Comparison of ENCODE assay signal across 26 cellular contexts in genomic region chrX:6813836-6814370, GRCh38.
DNase-seq lines count a peak whose midpoint lies in the region; ATAC-seq, FAIRE-seq and TF ChIP-seq lines count a peak whose summit lies in the region.
"Had no signal": no experiment of that assay in that cellular context is flagged by ENCODE, and none has a peak within 500 bp of the region (broad histone marks: within the 10 kb centered on the region; RNA-seq: fewer than 3 reads in every experiment).

No MANE protein-coding gene starts in this region.

- RAD21 ChIA-PET in GM12878 (lab: Charles Lee; ENCODE audit: unreplicated experiment), result interaction anchor here (1.2 kb wide), 1 partner anchor 159 kb away, joined by 3 read pairs; no protein-coding TSS in a partner anchor

- in situ Hi-C loops in GM12878 (cut with MboI), result no loop called here

- DNase-seq in GM12891 (ENCODE audit: insufficient read length, low spot score), result no peak
- DNase-seq in Karpas-422, result peak; percentile 54
- DNase-seq in GM12878 (ENCODE audit: low read depth, low spot score), result no peak
- DNase-seq in neural crest cell (ENCODE audit: low read depth, low spot score), result peak; percentile 11
- no peak for DNase-seq in stimulated activated CD8-positive, alpha-beta memory T cell treated with anti-CD3 and anti-CD28 coated beads, Interleukin-4, amount 100 ng/mL, for 48 hours
- DNase-seq in central memory CD4-positive, alpha-beta T cell, result no peak
- DNase-seq: activated CD4-positive, alpha-beta T cell treated with anti-CD3 and anti-CD28 coated beads, Interleukin-2, amount 10 ng/mL, durations not matched to agents 7 days and 5 days; dermis blood vessel endothelial cell; naive B cell; NCI-H1694 treated with DMSO at 0.1 percent for 48 hours; NCI-H2171; NCI-H524; pancreas; right cardiac atrium; SIG-M5; stimulated activated CD4-positive, alpha-beta T cell treated with anti-CD3 and anti-CD28 coated beads, Interleukin-4, amount 100 ng/mL, for 1 hour; stimulated activated naive B cell treated with anti-CD40 and anti-IgM and Interleukin-4, amounts not matched to agents 10 μg/mL and 1 μg/mL and 100 μg/mL, for 72 hours; T-helper 1 cell had no signal

- BruUV-seq in GM12878 (replicated peaks; lab: Mats Ljungman, UMichigan), result no TSS peak

- H3K27me3 Mint-ChIP-seq in neural crest cell (ENCODE audit: low read depth), result no peaks in the 10 kb centered on the region
- H3K27me3 Mint-ChIP-seq: activated CD4-positive, alpha-beta T cell treated with anti-CD3 and anti-CD28 coated beads, Interleukin-2, amount 10 ng/mL, durations not matched to agents 7 days and 5 days; activated naive CD8-positive, alpha-beta T cell; central memory CD8-positive, alpha-beta T cell; naive B cell; stimulated activated naive B cell treated with anti-CD40 and anti-IgM and Interleukin-4, amounts not matched to agents 10 μg/mL and 1 μg/mL and 100 μg/mL, for 72 hours had no signal

- H3K79me2 ChIP-seq in Karpas-422 (ENCODE audit: low read length) (no peaks in the 10 kb centered on the region), GM12878 (ENCODE audit: control insufficient read depth, insufficient read depth, low read length) (no peaks in the 10 kb centered on the region)

- H3K9me3 ChIP-seq in Karpas-422 (ENCODE audit: low read length), result no peaks in the 10 kb centered on the region
- H3K9me3 ChIP-seq in GM12878 (replicated peaks; ENCODE audit: control insufficient read depth, insufficient read depth, low read length), result no peaks in the 10 kb centered on the region
- H3K9me3 ChIP-seq: ascending aorta, pancreas, vagina had no signal

- H3K9ac ChIP-seq in Karpas-422 (ENCODE audit: low read length) (no peak overlapping the region), GM12878 (ENCODE audit: control insufficient read depth, insufficient read depth, low read length) (no peak overlapping the region)

- H3K27ac ChIP-seq in Karpas-422 (ENCODE audit: low read length), result no peak overlapping the region
- H3K27ac ChIP-seq in GM12878 (ENCODE audit: control insufficient read depth, insufficient read depth), result no peak overlapping the region
- H3K27ac ChIP-seq: ascending aorta, pancreas, vagina had no signal

- SMC1A ChIA-PET in GM12878 (lab: Charles Lee; ENCODE audit: uncharacterized antibody, unreplicated experiment), result interaction anchor here (0.6 kb wide), 1 partner anchor 16 kb away, joined by 4 read pairs; no protein-coding TSS in a partner anchor

- H4K20me1 ChIP-seq in Karpas-422 (ENCODE audit: insufficient read depth, low read depth, low read length), result no peaks in the 10 kb centered on the region
- H4K20me1 ChIP-seq in GM12878 (ENCODE audit: control insufficient read depth, insufficient read depth), result no peaks in the 10 kb centered on the region

- FAIRE-seq in GM12891 (lab: Jason Lieb, UNC), result no peak
- FAIRE-seq in GM12878 (lab: Jason Lieb, UNC), result no peak
- FAIRE-seq: D721Med, K562, pancreas had no signal

- TF ChIP-seq RAD21 in GM12878 (IDR thresholded peaks at IDR 0.05; ENCODE audit: insufficient read depth, low read depth, low read length), result no peak

- H3K4me1 Mint-ChIP-seq in neural crest cell, result no peaks in the 10 kb centered on the region
- H3K4me1 Mint-ChIP-seq: activated CD4-positive, alpha-beta T cell treated with anti-CD3 and anti-CD28 coated beads, Interleukin-2, amount 10 ng/mL, durations not matched to agents 7 days and 5 days; central memory CD8-positive, alpha-beta T cell; stimulated activated naive B cell treated with anti-CD40 and anti-IgM and Interleukin-4, amounts not matched to agents 10 μg/mL and 1 μg/mL and 100 μg/mL, for 72 hours had no signal

- H3K4me3 Mint-ChIP-seq in neural crest cell, result no peak overlapping the region
- H3K4me3 Mint-ChIP-seq: activated CD4-positive, alpha-beta T cell treated with anti-CD3 and anti-CD28 coated beads, Interleukin-2, amount 10 ng/mL, durations not matched to agents 7 days and 5 days; activated naive CD8-positive, alpha-beta T cell; central memory CD8-positive, alpha-beta T cell; naive B cell; stimulated activated naive B cell treated with anti-CD40 and anti-IgM and Interleukin-4, amounts not matched to agents 10 μg/mL and 1 μg/mL and 100 μg/mL, for 72 hours had no signal

- no peak overlapping the region for H3K4me3 ChIP-seq in Karpas-422 (ENCODE audit: low read length)
- H3K4me3 ChIP-seq in GM12878, result no peak overlapping the region
- H3K4me3 ChIP-seq: ascending aorta, K562, pancreas, vagina had no signal

- TF ChIP-seq CTCF in GM12878 (IDR thresholded peaks at IDR 0.05 in 2 of 3, conservative IDR thresholded peaks at IDR 0.05 in 1 of 3; ENCODE audit: control insufficient read depth in 2 of 3, extremely low read depth in 1 of 3, insufficient read depth in 1 of 3, low read depth in 3 of 3, low read length in 3 of 3), result no peak
- TF ChIP-seq CTCF in neural crest cell (conservative IDR thresholded peaks at IDR 0.05), result no peak

- no peak for ATAC-seq in GM12878
- no peak for ATAC-seq in GM21390 (IDR thresholded peaks at IDR 0.05; ENCODE audit: unreplicated experiment)
- ATAC-seq: K562, Panc1, pancreas, right cardiac atrium had no signal

- H3K4me1 ChIP-seq in Karpas-422 (ENCODE audit: low read length), result peaks cover 3% of the 10 kb centered on the region
- H3K4me1 ChIP-seq in GM12878 (ENCODE audit: control insufficient read depth, insufficient read depth, low read length), result no peaks in the 10 kb centered on the region
- H3K4me1 ChIP-seq: ascending aorta, pancreas, vagina had no signal

- no peaks in the 10 kb centered on the region for H3K36me3 ChIP-seq in Karpas-422 (ENCODE audit: insufficient read depth, low read length)
- H3K36me3 ChIP-seq in GM12878 (ENCODE audit: control insufficient read depth in 2 of 2, insufficient read depth in 2 of 2, low read length in 1 of 2), result no peaks in the 10 kb centered on the region
- H3K36me3 ChIP-seq: ascending aorta, pancreas, vagina had no signal

- no peaks in the 10 kb centered on the region; the same call in 1 of the 2 replicates for H3K9me2 ChIP-seq in Karpas-422 (replicated peaks; ENCODE audit: insufficient read depth, low read length)

- H3K4me2 ChIP-seq in Karpas-422 (ENCODE audit: low read depth, low read length, poor library complexity, severe bottlenecking), result no peak overlapping the region
- no peak overlapping the region for H3K4me2 ChIP-seq in GM12878 (ENCODE audit: control insufficient read depth, insufficient read depth)

- H3K9me3 Mint-ChIP-seq in neural crest cell, result no peaks in the 10 kb centered on the region
- H3K9me3 Mint-ChIP-seq: activated CD4-positive, alpha-beta T cell treated with anti-CD3 and anti-CD28 coated beads, Interleukin-2, amount 10 ng/mL, durations not matched to agents 7 days and 5 days; central memory CD8-positive, alpha-beta T cell; stimulated activated naive B cell treated with anti-CD40 and anti-IgM and Interleukin-4, amounts not matched to agents 10 μg/mL and 1 μg/mL and 100 μg/mL, for 72 hours had no signal

- TF ChIP-seq EP300 in GM12878 (IDR thresholded peaks at IDR 0.05; ENCODE audit: borderline replicate concordance in 1 of 2, control insufficient read depth in 1 of 2, low read depth in 2 of 2, low read length in 2 of 2), result no peak

- intact Hi-C loops in GM12878 (cut with micrococcal nuclease; ENCODE audit: unreplicated experiment), result no loop called here

- H3K36me3 Mint-ChIP-seq in neural crest cell (ENCODE audit: low read depth), result no peaks in the 10 kb centered on the region
- H3K36me3 Mint-ChIP-seq: activated naive CD8-positive, alpha-beta T cell; naive B cell; stimulated activated naive B cell treated with anti-CD40 and anti-IgM and Interleukin-4, amounts not matched to agents 10 μg/mL and 1 μg/mL and 100 μg/mL, for 72 hours had no signal

- H3K27ac Mint-ChIP-seq in neural crest cell (ENCODE audit: unreplicated experiment), result no peak overlapping the region
- H3K27ac Mint-ChIP-seq: activated CD4-positive, alpha-beta T cell treated with anti-CD3 and anti-CD28 coated beads, Interleukin-2, amount 10 ng/mL, durations not matched to agents 7 days and 5 days; activated naive CD8-positive, alpha-beta T cell; naive B cell; stimulated activated naive B cell treated with anti-CD40 and anti-IgM and Interleukin-4, amounts not matched to agents 10 μg/mL and 1 μg/mL and 100 μg/mL, for 72 hours had no signal

- 43% methylated on average over 8 of the region's 8 CpGs for WGBS in GM12878 (ENCODE audit: insufficient coverage, insufficient replicate concordance, low lambda C conversion rate, missing lambda C conversion rate)

- no peak overlapping the region for H2AFZ ChIP-seq in Karpas-422 (ENCODE audit: low read length)
- H2AFZ ChIP-seq in GM12878 (ENCODE audit: control insufficient read depth, low read depth, low read length), result no peak overlapping the region

- POLR2A ChIA-PET in GM12878 (lab: Charles Lee), result no interaction called here

- TF ChIP-seq POLR2A in GM12891 (IDR thresholded peaks at IDR 0.05; ENCODE audit: low read depth, low read length) (no peak), GM12878 (IDR thresholded peaks at IDR 0.05; ENCODE audit: low read depth, low read length) (no peak)

- H3K27me3 ChIP-seq in Karpas-422 (ENCODE audit: low read length) (no peaks in the 10 kb centered on the region), GM12878 (replicated peaks in 1 of 2; ENCODE audit: control insufficient read depth in 2 of 2, insufficient read depth in 2 of 2, low read length in 1 of 2) (no peaks in the 10 kb centered on the region)
- H3K27me3 ChIP-seq: ascending aorta, pancreas, vagina had no signal

- CTCF ChIA-PET in GM12878 (lab: Yijun Ruan, JAX), result interaction anchor here (0.7 kb wide), 1 partner anchor 220 kb away, joined by 3 read pairs; no protein-coding TSS in a partner anchor

TF ChIP-seq in GM12891, 5 proteins besides CTCF, POLR2A, EP300 and RAD21:
- peak; percentile 49; the same call in 1 of the 2 replicates for TF ChIP-seq SPI1 (IDR thresholded peaks at IDR 0.05; ENCODE audit: low read depth, low read length)
- no peak for TF ChIP-seq POLR2AphosphoS5 (IDR thresholded peaks at IDR 0.05; ENCODE audit: low read depth, low read length)
- no peak for TF ChIP-seq POU2F2 (IDR thresholded peaks at IDR 0.05; ENCODE audit: low read depth, low read length)
- no peak for TF ChIP-seq PAX5 (IDR thresholded peaks at IDR 0.05; ENCODE audit: insufficient read depth, low read length, severe bottlenecking)
- no peak for TF ChIP-seq TAF1 (IDR thresholded peaks at IDR 0.05; ENCODE audit: low read depth, low read length)

TF ChIP-seq in GM12878, 131 proteins besides CTCF, POLR2A, EP300 and RAD21 (continues in another document):
- TF ChIP-seq SPI1 (IDR thresholded peaks at IDR 0.05; ENCODE audit: borderline replicate concordance, insufficient read depth, low read depth, low read length) (peak; percentile 51; the same call in 1 of the 2 replicates), TAF1 (IDR thresholded peaks at IDR 0.05; ENCODE audit: borderline replicate concordance, low read depth, low read length) (no peak), RELA (IDR thresholded peaks at IDR 0.05; ENCODE audit: borderline replicate concordance, partially characterized antibody) (no peak), NRF1 (conservative IDR thresholded peaks at IDR 0.05; ENCODE audit: low read depth, low read length) (no peak), BHLHE40 (IDR thresholded peaks at IDR 0.05; ENCODE audit: borderline replicate concordance in 1 of 2, low read depth in 2 of 2, low read length in 1 of 2) (no peak), STAT1 (conservative IDR thresholded peaks at IDR 0.05) (no peak)

Comparison
In these comparisons a context has a peak if more than half of its experiments do, and no peak if none do; other contexts are left out.
1. DNase-seq: peak in Karpas-422 (single experiment) and neural crest cell (single experiment); none in GM12891 (single experiment), GM12878 (single experiment), stimulated activated CD8-positive, alpha-beta memory T cell treated with anti-CD3 and anti-CD28 coated beads, Interleukin-4, amount 100 ng/mL, for 48 hours (single experiment) and central memory CD4-positive, alpha-beta T cell (single experiment).